In the genomic region with DNA sequence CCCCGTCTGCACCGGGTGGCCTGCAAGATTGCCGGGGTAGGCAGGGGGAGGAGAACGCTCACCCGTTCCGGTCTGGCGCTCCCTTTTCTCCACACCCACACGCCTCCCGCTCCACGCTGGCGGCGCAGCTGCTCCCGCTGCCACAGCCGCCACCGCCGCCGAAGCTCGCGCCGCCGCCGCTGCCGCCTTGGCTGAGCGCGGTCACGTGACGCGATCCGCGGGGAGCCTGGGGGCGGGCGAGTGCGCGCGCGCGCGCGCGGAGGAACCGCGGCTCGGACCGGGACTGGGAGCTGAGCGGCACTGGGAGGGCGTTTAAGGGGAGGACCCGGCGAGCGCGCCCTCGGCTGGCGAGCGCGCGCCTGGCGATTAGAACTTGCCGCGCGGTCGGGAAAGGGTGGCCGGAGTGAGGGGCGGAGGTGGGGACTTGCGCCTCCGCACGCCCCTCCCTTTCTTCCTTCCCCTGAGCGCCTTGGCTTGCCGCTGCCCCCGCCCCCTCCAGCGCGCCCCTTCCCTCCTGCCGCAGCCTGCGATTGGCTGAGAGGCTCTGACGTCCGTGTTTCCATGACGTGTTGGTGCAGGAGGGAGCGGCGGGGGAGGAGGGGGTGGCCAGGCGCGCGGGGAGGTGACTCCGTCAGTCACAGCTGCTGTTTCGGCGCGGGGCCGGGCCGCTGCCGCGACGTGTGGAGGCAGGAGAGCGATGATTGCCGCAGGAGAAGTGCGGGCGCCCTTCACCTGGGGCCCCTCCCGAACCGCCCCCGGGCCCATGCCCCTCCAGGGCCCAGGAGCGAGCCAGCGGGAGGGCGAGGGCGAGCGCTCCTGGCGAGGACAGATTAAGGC, we compare ENCODE assay signal across 8 cellular contexts. TPM values are rescaled to one million over a fixed set of nuclear protein-coding genes. Genes with fewer than 3 reads are reported as not detected.
DNase-seq lines count a peak whose midpoint lies in the region; ATAC-seq and TF ChIP-seq lines count a peak whose summit lies in the region.

No MANE protein-coding gene starts in this region.

- DNase-seq in DMS153 treated with DMSO at 0.1 percent for 48 hours (lab: John Stamatoyannopoulos, UW; ENCODE audit: unreplicated experiment) (peak; percentile 100), OCI-M2 (lab: John Stamatoyannopoulos, UW; ENCODE audit: unreplicated experiment) (peak; percentile 64), epithelial cell of proximal tubule (ENCODE audit: low read depth) (peak; percentile 66), mucosa of gallbladder (ENCODE audit: low spot score) (peak; percentile 99)
- peak; percentile 97 for DNase-seq in activated T-cell treated with anti-CD3 and anti-CD28 coated beads, Interleukin-2, amount 50 U/mL, for 1 hour
- DNase-seq in stimulated activated CD8-positive, alpha-beta memory T cell treated with anti-CD3 and anti-CD28 coated beads, Interleukin-4, amount 100 ng/mL, for 24 hours (ENCODE audit: low read depth): peak; percentile 99

- ATAC-seq in GM21619 (IDR thresholded peaks at IDR 0.05; ENCODE audit: unreplicated experiment): peak; percentile 65

- H3K4me3 ChIP-seq in epithelial cell of proximal tubule (ENCODE audit: low read depth, low read length): peak overlapping the region; percentile 85

- TF ChIP-seq CTCF in epithelial cell of proximal tubule (conservative IDR thresholded peaks at IDR 0.05; ENCODE audit: low read depth, low read length): no peak

- peak; percentile 17; the same call in 1 of the 2 replicates for TF ChIP-seq EP300 in Ishikawa (IDR thresholded peaks at IDR 0.05; ENCODE audit: borderline replicate concordance)

- 0 out of 2 replicates have a peak, but pooled peaks have one; percentile 2 for TF ChIP-seq RAD21 in Ishikawa (IDR thresholded peaks at IDR 0.05; ENCODE audit: low read depth)

TF ChIP-seq in Ishikawa, 13 proteins besides CTCF, POLR2A, EP300 and RAD21:
- TF ChIP-seq EGR1 (IDR thresholded peaks at IDR 0.05): peak; percentile 69
- TF ChIP-seq NFIC (IDR thresholded peaks at IDR 0.05): 0 out of 2 replicates have a peak, but pooled peaks have one; percentile 4
- TF ChIP-seq CREB1 (IDR thresholded peaks at IDR 0.05; ENCODE audit: low read depth): peak; percentile 95
- no peak for TF ChIP-seq FOXM1 (IDR thresholded peaks at IDR 0.05; ENCODE audit: borderline replicate concordance, low read depth)
- TF ChIP-seq REST (IDR thresholded peaks at IDR 0.05; ENCODE audit: low read depth): no peak
- peak; percentile 54 for TF ChIP-seq TAF1 (IDR thresholded peaks at IDR 0.05; ENCODE audit: low read depth)
- peak; percentile 34; the same call in 1 of the 2 replicates for TF ChIP-seq TEAD4 (IDR thresholded peaks at IDR 0.05)
- TF ChIP-seq, protein P1, sequence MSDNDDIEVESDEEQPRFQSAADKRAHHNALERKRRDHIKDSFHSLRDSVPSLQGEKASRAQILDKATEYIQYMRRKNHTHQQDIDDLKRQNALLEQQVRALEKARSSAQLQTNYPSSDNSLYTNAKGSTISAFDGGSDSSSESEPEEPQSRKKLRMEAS (IDR thresholded peaks at IDR 0.05): peak; percentile 23
- no peak for TF ChIP-seq CEBPB (IDR thresholded peaks at IDR 0.05)
- peak; percentile 95 for TF ChIP-seq USF1 (IDR thresholded peaks at IDR 0.05)
- TF ChIP-seq TCF12 (IDR thresholded peaks at IDR 0.05; ENCODE audit: low read depth): peak; percentile 32; the same call in 1 of the 2 replicates
- peak; percentile 35; the same call in 1 of the 2 replicates for TF ChIP-seq ZBTB7A (IDR thresholded peaks at IDR 0.05; ENCODE audit: low read depth)
- no peak; the same call in 1 of the 2 replicates for TF ChIP-seq YY1 (IDR thresholded peaks at IDR 0.05; ENCODE audit: low read depth)

RNA-seq across cellular contexts. Expression of gene ATP2B1, which starts 0.7 kb away (rescaled TPM):
- total RNA-seq in epithelial cell of proximal tubule: 17.1 and 25.3 TPM in 2 replicates
- total RNA-seq in mucosa of gallbladder: 44.0 TPM

Comparison
In these comparisons a context has a peak if more than half of its experiments do, and no peak if none do; other contexts are left out.
1. Peak in every context shown above with its lines: DNase-seq, ATAC-seq and H3K4me3 ChIP-seq.